In genomic region chr20:51036827-51037229, GRCh38 we compare ENCODE assay signal across 16 cellular contexts. TPM values are rescaled to one million over a fixed set of nuclear protein-coding genes. Genes with fewer than 3 reads are reported as not detected.
DNase-seq lines count a peak whose midpoint lies in the region; ATAC-seq and TF ChIP-seq lines count a peak whose summit lies in the region.
"Had no signal": no experiment of that assay in that cellular context is flagged by ENCODE, and none has a peak within 500 bp of the region (broad histone marks: within the 10 kb centered on the region; RNA-seq: fewer than 3 reads in every experiment).

No MANE protein-coding gene starts in this region.

- H2AFZ ChIP-seq in GM23338: no peak overlapping the region

- intact Hi-C loops in Calu3 (cut with micrococcal nuclease; ENCODE audit: unreplicated experiment): no loop called here

- H3K36me3 Mint-ChIP-seq in Calu3 (ENCODE audit: insufficient read depth, unreplicated experiment) (peaks cover 19% of the 10 kb centered on the region), GM23338 (ENCODE audit: low read depth) (peaks cover 4% of the 10 kb centered on the region; the same call in 2 of the 3 replicates)

- H3K4me1 ChIP-seq in GM23338 (ENCODE audit: insufficient read depth): no peaks in the 10 kb centered on the region
- H3K4me1 ChIP-seq: thyroid gland had no signal

- no peaks in the 10 kb centered on the region for H4K20me1 ChIP-seq in GM23338 (replicated peaks; ENCODE audit: insufficient read depth)

- H3K27me3 ChIP-seq in GM23338 (ENCODE audit: insufficient read depth): no peaks in the 10 kb centered on the region
- H3K27me3 ChIP-seq: thyroid gland had no signal

- H3K4me3 Mint-ChIP-seq in Calu3 (ENCODE audit: low read depth, unreplicated experiment) (no peak overlapping the region), GM23338 (no peak overlapping the region)

- no peak overlapping the region for H3K4me2 ChIP-seq in GM23338

- H3K4me3 ChIP-seq in GM23338: no peak overlapping the region
- H3K4me3 ChIP-seq: esophagus muscularis mucosa, mucosa of descending colon, thyroid gland had no signal

- peaks cover 4% of the 10 kb centered on the region for H3K27me3 Mint-ChIP-seq in Calu3 (ENCODE audit: unreplicated experiment)
- peaks cover 7% of the 10 kb centered on the region for H3K27me3 Mint-ChIP-seq in GM23338 (ENCODE audit: insufficient read depth, low read depth, poor library complexity)

- TF ChIP-seq CTCF in Calu3 (IDR thresholded peaks at IDR 0.05; ENCODE audit: unreplicated experiment) (no peak), GM23338 (conservative IDR thresholded peaks at IDR 0.05; ENCODE audit: low read depth in 2 of 2) (no peak)

- H3K9me2 ChIP-seq in GM23338 (ENCODE audit: insufficient read depth): no peaks in the 10 kb centered on the region

- H3K27ac ChIP-seq in GM23338 (ENCODE audit: low read depth): no peak overlapping the region
- H3K27ac ChIP-seq: esophagus muscularis mucosa, thyroid gland had no signal

- H3K36me3 ChIP-seq in GM23338 (ENCODE audit: insufficient read depth): no peaks in the 10 kb centered on the region
- H3K36me3 ChIP-seq: esophagus muscularis mucosa, thyroid gland had no signal

- CTCF ChIA-PET in Calu3 (lab: Charles Lee): no interaction called here

- BruUV-seq in Calu3 (replicated peaks; lab: Mats Ljungman, UMichigan): no TSS peak

- H3K9me3 Mint-ChIP-seq in Calu3 (ENCODE audit: low read depth, unreplicated experiment) (no peaks in the 10 kb centered on the region), GM23338 (peaks cover 7% of the 10 kb centered on the region)

- no peaks in the 10 kb centered on the region for H3F3A ChIP-seq in GM23338 (replicated peaks; ENCODE audit: low read depth)

- H3K79me2 ChIP-seq in GM23338 (replicated peaks; ENCODE audit: insufficient read depth): no peaks in the 10 kb centered on the region

- ATAC-seq in GM23338: no peak
- ATAC-seq: mucosa of descending colon had no signal

- H3K4me1 Mint-ChIP-seq in Calu3 (ENCODE audit: low read depth, unreplicated experiment) (peaks cover 15% of the 10 kb centered on the region), GM23338 (peaks cover 6% of the 10 kb centered on the region; the same call in 1 of the 3 replicates)

- H3K27ac Mint-ChIP-seq in Calu3 (ENCODE audit: unreplicated experiment) (peak overlapping the region; percentile 24), GM23338 (no peak overlapping the region)

- DNase-seq in Calu3 (no peak), HT1080 (ENCODE audit: low read depth) (peak; percentile 64), RPMI7951 (ENCODE audit: low read depth) (peak; percentile 52), fibroblast of the conjunctiva (ENCODE audit: low read depth) (peak; percentile 32), NAMALWA (ENCODE audit: low spot score) (no peak), COLO829 (ENCODE audit: low spot score) (no peak), GM23338 (ENCODE audit: low spot score) (no peak)
- DNase-seq: activated CD4-positive, alpha-beta T cell treated with anti-CD3 and anti-CD28 coated beads, Interleukin-2, amount 50 U/mL, for 1 hour; AML-193; COR-L47; Karpas-422; mucosa of descending colon; NCI-H774; RPMI8226; thyroid gland had no signal

TF ChIP-seq in GM23338, 12 proteins besides CTCF, POLR2A, EP300 and RAD21:
- no peak for TF ChIP-seq CREB1 (CRISPR knock-in tag; IDR thresholded peaks at IDR 0.05; ENCODE audit: low read depth)
- TF ChIP-seq POLR2AphosphoS5 (IDR thresholded peaks at IDR 0.05; ENCODE audit: low read depth): no peak
- no peak for TF ChIP-seq ZNF331 (CRISPR knock-in tag; IDR thresholded peaks at IDR 0.05; ENCODE audit: low read depth)
- TF ChIP-seq ZNF114 (CRISPR knock-in tag; IDR thresholded peaks at IDR 0.05): no peak
- no peak for TF ChIP-seq ETS1 (IDR thresholded peaks at IDR 0.05)
- TF ChIP-seq REST (IDR thresholded peaks at IDR 0.05; ENCODE audit: unreplicated experiment): no peak
TF ChIP-seq in GM23338: peak in this region for 0.

RNA-seq across cellular contexts. Expression of gene KCNG1, which starts 13.9 kb away (rescaled TPM):
- total RNA-seq in Calu3 (2022): 3.9 and 6.8 TPM in 2 replicates
- total RNA-seq in HT1080 (2014; rRNA removed; shearing (Covaris generic)): 56.9 and 65.0 TPM in 2 replicates
- 116 and 147 TPM in 2 replicates for polyA plus RNA-seq in HT1080 (2015; cell fraction: cytosol; rRNA removed)
- polyA plus RNA-seq in HT1080 (2015; cell fraction: nucleus; rRNA removed): 96.6 and 99.7 TPM in 2 replicates
- 7.7 and 17.9 TPM in 2 replicates for total RNA-seq in RPMI7951 (2014; rRNA removed; shearing (Covaris generic))
- 26.3 and 31.0 TPM in 2 replicates for total RNA-seq in GM23338 (2014; rRNA removed; shearing (Covaris generic))
- 6.6 and 8.1 TPM in 2 replicates for polyA plus RNA-seq in GM23338 (2016; fragmentation: Nextera tagmentation; extraction: Ambion mirVana)

Comparison
In these comparisons a context has a peak if more than half of its experiments do, and no peak if none do; other contexts are left out.
1. DNase-seq: peak in HT1080 (single experiment), RPMI7951 (single experiment) and fibroblast of the conjunctiva (single experiment); none in Calu3 (single experiment), NAMALWA (single experiment), COLO829 (single experiment) and GM23338 (single experiment).